ENCODE assay signal across 7 cellular contexts in genomic region chr2:95158441-95158840, GRCh38. TPM values are rescaled to one million over a fixed set of nuclear protein-coding genes. Genes with fewer than 3 reads are reported as not detected.
DNase-seq lines count a peak whose midpoint lies in the region; ATAC-seq, FAIRE-seq and TF ChIP-seq lines count a peak whose summit lies in the region.

No MANE protein-coding gene starts in this region.

- H3K36me3 ChIP-seq in HUES6 (ENCODE audit: control insufficient read depth, insufficient read depth, low read length) = peaks cover 39% of the 10 kb centered on the region
- H3K36me3 ChIP-seq in keratinocyte (ENCODE audit: control insufficient read depth in 2 of 2, extremely low read depth in 1 of 2, insufficient read depth in 2 of 2, low read length in 2 of 2) = peaks cover 16 to 18% of the 10 kb centered on the region in 2 experiments
- H3K36me3 ChIP-seq in stomach = peaks cover 5 to 39% (median 37%) of the 10 kb centered on the region in 4 donors

- H3K36me3 Mint-ChIP-seq in activated naive CD8-positive, alpha-beta T cell treated with anti-CD3 and anti-CD28 coated beads for 36 hours = peaks cover 58% of the 10 kb centered on the region

- WGBS in stomach, 5 donors = 49 to 63% (median 62%) methylated on average over 5 to 10 of the region's 10 CpGs

- dilution Hi-C loops in keratinocyte (cut with MboI; ENCODE audit: extremely low pct_ligation_motif_present, low sequenced_read_pairs) = no loop called here

- peak overlapping the region; percentile 94 for H3K4me3 ChIP-seq in HUES6 (ENCODE audit: low read depth, low read length)
- H3K4me3 ChIP-seq in keratinocyte (ENCODE audit: control insufficient read depth in 2 of 3, extremely low read depth in 1 of 3, insufficient read depth in 2 of 3, low read depth in 1 of 3, low read length in 3 of 3) = peak overlapping the region; percentile 56 to 74 (median 71)
- H3K4me3 ChIP-seq in stomach = peak overlapping the region; percentile 61 to 88 (median 74)

- peaks cover 2% of the 10 kb centered on the region for H3K9me1 ChIP-seq in keratinocyte (ENCODE audit: control insufficient read depth, extremely low read depth, insufficient read depth, low read length)

- peak overlapping the region; percentile 86 for H3K4me2 ChIP-seq in keratinocyte (ENCODE audit: control insufficient read depth, extremely low read depth, insufficient read depth, low read depth, low read length)

- no peak for TF ChIP-seq CTCF in keratinocyte (optimal IDR thresholded peaks at IDR 0.05 in 1 of 3, IDR thresholded peaks at IDR 0.05 in 1 of 3, conservative IDR thresholded peaks at IDR 0.05 in 1 of 3; ENCODE audit: extremely low read depth in 1 of 3, insufficient read depth in 2 of 3, low read length in 3 of 3)
- no peak for TF ChIP-seq CTCF in stomach (IDR thresholded peaks at IDR 0.05)

- no peak overlapping the region for H3K27ac Mint-ChIP-seq in activated naive CD8-positive, alpha-beta T cell treated with anti-CD3 and anti-CD28 coated beads for 36 hours

- H2AFZ ChIP-seq in keratinocyte (ENCODE audit: control insufficient read depth, low read length) = peak overlapping the region; percentile 90

- H4K20me1 ChIP-seq in keratinocyte (ENCODE audit: control insufficient read depth, extremely low read depth, insufficient read depth, low read length) = no peaks in the 10 kb centered on the region

- H3K27me3 ChIP-seq in HUES6 (ENCODE audit: control insufficient read depth, insufficient read depth, low read length) (peaks cover 11% of the 10 kb centered on the region), keratinocyte (ENCODE audit: control insufficient read depth, extremely low read depth, insufficient read depth, low read length) (no peaks in the 10 kb centered on the region), stomach (no peaks in the 10 kb centered on the region)

- H3K4me1 Mint-ChIP-seq in activated naive CD8-positive, alpha-beta T cell treated with anti-CD3 and anti-CD28 coated beads for 36 hours = peaks cover 5% of the 10 kb centered on the region

- H3K9ac ChIP-seq in HUES6 (ENCODE audit: low read length) (peak overlapping the region; percentile 74), keratinocyte (ENCODE audit: control insufficient read depth, extremely low read depth, insufficient read depth, low read length) (peak overlapping the region; percentile 79)

- H3K4me1 ChIP-seq in HUES6 (ENCODE audit: control insufficient read depth, insufficient read depth, low read length) (0 out of 2 replicates have a peak, but pooled peaks cover 8% of the 10 kb centered on the region), keratinocyte (ENCODE audit: control insufficient read depth, extremely low read depth, insufficient read depth, low read length) (peaks cover 7% of the 10 kb centered on the region), stomach (peaks cover 9 to 29% (median 20%) of the 10 kb centered on the region in 4 donors)

- no peaks in the 10 kb centered on the region for H3K27me3 Mint-ChIP-seq in activated naive CD8-positive, alpha-beta T cell treated with anti-CD3 and anti-CD28 coated beads for 36 hours

- no peak for DNase-seq in activated naive CD8-positive, alpha-beta T cell treated with anti-CD3 and anti-CD28 coated beads for 36 hours
- no peak for DNase-seq in keratinocyte (ENCODE audit: low read depth, low spot score)
- DNase-seq in stomach = no peak
- DNase-seq in SW 1271 (lab: John Stamatoyannopoulos, UW) = no peak
- no peak for DNase-seq in cortex of kidney (lab: John Stamatoyannopoulos, UW)

- peaks cover 22% of the 10 kb centered on the region for H3K9me3 Mint-ChIP-seq in activated naive CD8-positive, alpha-beta T cell treated with anti-CD3 and anti-CD28 coated beads for 36 hours

- peaks cover 2% of the 10 kb centered on the region for H3K79me2 ChIP-seq in keratinocyte (ENCODE audit: control insufficient read depth, insufficient read depth, low read length)

- FAIRE-seq in keratinocyte (lab: Jason Lieb, UNC) = no peak

- intact Hi-C loops in stomach (cut with DNase I; ENCODE audit: low total_unique reads) = no loop called here

- no peak for TF ChIP-seq POLR2A in stomach (IDR thresholded peaks at IDR 0.05)

- no peak for ATAC-seq in HG02678 (IDR thresholded peaks at IDR 0.05; ENCODE audit: unreplicated experiment)

- H3K27ac ChIP-seq in HUES6 (ENCODE audit: low read depth, low read length) (no peak overlapping the region), keratinocyte (ENCODE audit: control insufficient read depth, insufficient read depth, low read length) (peak overlapping the region; percentile 11), stomach (peak overlapping the region in 4 of 5 donors; percentile 80 to 88 (median 84))

- no peak for TF ChIP-seq EP300 in stomach (IDR thresholded peaks at IDR 0.05)

- H3K4me3 Mint-ChIP-seq in activated naive CD8-positive, alpha-beta T cell treated with anti-CD3 and anti-CD28 coated beads for 36 hours = peak overlapping the region; percentile 80

- H3K9me3 ChIP-seq in HUES6 (ENCODE audit: control insufficient read depth, insufficient read depth, low read depth, low read length) = peaks cover 8% of the 10 kb centered on the region; the same call in 1 of the 2 replicates
- H3K9me3 ChIP-seq in keratinocyte (ENCODE audit: control insufficient read depth, low read depth, low read length) = no peaks in the 10 kb centered on the region
- peaks cover 0 to 28% (median 14%) of the 10 kb centered on the region in 4 donors for H3K9me3 ChIP-seq in stomach

RNA-seq across cellular contexts. Expression of gene ZNF514, which starts 1.2 kb away (rescaled TPM):
- 1 to 10 TPM; 7.1 to 8.6 TPM for total RNA-seq in activated naive CD8-positive, alpha-beta T cell treated with anti-CD3 and anti-CD28 coated beads for 36 hours
- polyA plus RNA-seq in keratinocyte (4.0 to 8.0 TPM (median 7.9 TPM) in 3 replicates), stomach (10 to 100 TPM in 1 of 3 donors, 1 to 10 TPM in 2; 5.7 to 12.6 (median 5.9) TPM)
- polyA plus RNA-seq in keratinocyte (2011; ENCODE audit: low read depth) = 2.0 TPM
- polyA plus RNA-seq in keratinocyte (2011; cell fraction: cytosol; rRNA removed) = 3.1 and 3.6 TPM in 2 replicates
- 21.3 and 21.9 TPM in 2 replicates for polyA plus RNA-seq in keratinocyte (2011; cell fraction: nucleus; rRNA removed)
- polyA plus RNA-seq in keratinocyte (2012; ENCODE audit: low replicate concordance) = 5.4 and 6.9 TPM in 2 replicates
- polyA minus RNA-seq in keratinocyte = 1.2 to 7.1 TPM (median 3.5 TPM) in 3 replicates
- polyA minus RNA-seq in keratinocyte (2011; cell fraction: cytosol; rRNA and poly(A)+ RNA removed) = 2.9 TPM
- polyA minus RNA-seq in keratinocyte (2011; cell fraction: nucleus; rRNA and poly(A)+ RNA removed) = 7.1 and 10.5 TPM in 2 replicates
- 10 to 100 TPM in 3 of 5 donors, 1 to 10 TPM in 2; 6.4 to 37.5 (median 11.7) TPM for total RNA-seq in stomach

RNA-seq across cellular contexts. Expression of gene ZNF2, which starts 7.2 kb away (rescaled TPM):
- 1 to 10 TPM; 2.8 to 2.9 TPM for total RNA-seq in activated naive CD8-positive, alpha-beta T cell treated with anti-CD3 and anti-CD28 coated beads for 36 hours
- polyA plus RNA-seq in keratinocyte (3.1 to 3.7 TPM (median 3.5 TPM) in 3 replicates), stomach (1 to 10 TPM; 1.5 to 1.7 (median 1.5) TPM)
- 1.2 TPM for polyA plus RNA-seq in keratinocyte (2011; ENCODE audit: low read depth)
- 1.9 and 2.4 TPM in 2 replicates for polyA plus RNA-seq in keratinocyte (2011; cell fraction: cytosol; rRNA removed)
- 3.3 and 3.4 TPM in 2 replicates for polyA plus RNA-seq in keratinocyte (2011; cell fraction: nucleus; rRNA removed)
- polyA plus RNA-seq in keratinocyte (2012; ENCODE audit: low replicate concordance) = 2.8 and 3.3 TPM in 2 replicates
- 5.0 to 8.0 TPM (median 5.4 TPM) in 3 replicates for polyA minus RNA-seq in keratinocyte
- polyA minus RNA-seq in keratinocyte (2011; cell fraction: cytosol; rRNA and poly(A)+ RNA removed) = 3.3 TPM
- 3.9 and 5.5 TPM in 2 replicates for polyA minus RNA-seq in keratinocyte (2011; cell fraction: nucleus; rRNA and poly(A)+ RNA removed)
- total RNA-seq in stomach = 1 to 10 TPM in 4 of 5 donors, not detected in 1; 2.8 to 5.1 (median 3.8) TPM

RNA-seq across cellular contexts. Expression of gene MRPS5, which starts 36.8 kb away (rescaled TPM):
- total RNA-seq in activated naive CD8-positive, alpha-beta T cell treated with anti-CD3 and anti-CD28 coated beads for 36 hours = 10 to 100 TPM; 83.8 to 84.8 TPM
- polyA plus RNA-seq in keratinocyte (52.2 to 64.9 TPM (median 56.7 TPM) in 3 replicates), stomach (10 to 100 TPM; 44.5 to 78.2 (median 49.8) TPM)
- 81.3 TPM for polyA plus RNA-seq in keratinocyte (2011; ENCODE audit: low read depth)
- polyA plus RNA-seq in keratinocyte (2011; cell fraction: cytosol; rRNA removed) = 40.9 and 47.9 TPM in 2 replicates
- polyA plus RNA-seq in keratinocyte (2011; cell fraction: nucleus; rRNA removed) = 86.7 and 103 TPM in 2 replicates
- polyA plus RNA-seq in keratinocyte (2012; ENCODE audit: low replicate concordance) = 40.9 and 51.0 TPM in 2 replicates
- polyA minus RNA-seq in keratinocyte = 27.3 to 29.8 TPM (median 28.7 TPM) in 3 replicates
- 27.6 TPM for polyA minus RNA-seq in keratinocyte (2011; cell fraction: cytosol; rRNA and poly(A)+ RNA removed)
- polyA minus RNA-seq in keratinocyte (2011; cell fraction: nucleus; rRNA and poly(A)+ RNA removed) = 21.7 and 28.0 TPM in 2 replicates
- total RNA-seq in stomach = 10 to 100 TPM; 28.6 to 75.2 (median 43.7) TPM

RNA-seq across cellular contexts. Expression of gene ZNF892, which starts 48.9 kb away (rescaled TPM):
- 1 to 10 TPM; 3.1 to 3.3 TPM for total RNA-seq in activated naive CD8-positive, alpha-beta T cell treated with anti-CD3 and anti-CD28 coated beads for 36 hours
- polyA plus RNA-seq in keratinocyte = 1.5 to 1.6 TPM (median 1.6 TPM) in 3 replicates
- not detected for polyA plus RNA-seq in keratinocyte (2011; ENCODE audit: low read depth)
- polyA plus RNA-seq in keratinocyte (2011; cell fraction: cytosol; rRNA removed) = 0.52 and 1.3 TPM in 2 replicates
- 2.8 and 3.3 TPM in 2 replicates for polyA plus RNA-seq in keratinocyte (2011; cell fraction: nucleus; rRNA removed)
- polyA plus RNA-seq in keratinocyte (2012; ENCODE audit: low replicate concordance) = 0.23 and 0.99 TPM in 2 replicates
- 0.33 to 6.2 TPM (median 5.8 TPM) in 3 replicates for polyA minus RNA-seq in keratinocyte
- polyA minus RNA-seq in keratinocyte (2011; cell fraction: cytosol; rRNA and poly(A)+ RNA removed) = 4.8 TPM
- 6.6 and 9.1 TPM in 2 replicates for polyA minus RNA-seq in keratinocyte (2011; cell fraction: nucleus; rRNA and poly(A)+ RNA removed)
- 10 to 100 TPM in 1 of 5 donors, 1 to 10 TPM in 4; 1.2 to 12.5 (median 4.2) TPM for total RNA-seq in stomach
- under 1 TPM in 2 of 3 donors, not detected in 1; 0.23 to 0.62 TPM for polyA plus RNA-seq in stomach
